Comparison of ENCODE assay signal across 25 cellular contexts in the genomic region with DNA sequence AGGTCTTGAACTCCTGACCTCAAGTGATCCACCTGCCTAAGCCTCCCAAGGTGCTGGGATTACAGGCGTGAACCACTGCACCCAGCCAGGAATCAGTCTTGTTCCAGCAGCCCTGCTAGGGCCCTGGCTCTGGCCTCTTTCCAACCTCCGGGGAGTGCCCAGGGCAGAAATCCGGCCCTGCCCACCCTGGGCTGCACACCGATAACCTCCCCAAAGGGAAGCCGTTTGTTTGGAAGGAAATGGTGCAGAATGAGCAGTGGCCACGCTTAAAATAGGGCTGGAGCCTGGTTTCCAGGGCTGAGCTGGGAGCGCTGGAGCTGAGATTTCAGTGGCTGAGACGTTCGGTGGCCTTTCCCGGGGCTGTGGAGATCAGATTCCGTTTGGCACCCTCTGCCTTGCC. TPM values are rescaled to one million over a fixed set of nuclear protein-coding genes. Genes with fewer than 3 reads are reported as not detected.
DNase-seq lines count a peak whose midpoint lies in the region; ATAC-seq, FAIRE-seq and TF ChIP-seq lines count a peak whose summit lies in the region.
"Had no signal": no experiment of that assay in that cellular context is flagged by ENCODE, and none has a peak within 500 bp of the region (broad histone marks: within the 10 kb centered on the region; RNA-seq: fewer than 3 reads in every experiment).

No MANE protein-coding gene starts in this region.

- no peak overlapping the region for H2AFZ ChIP-seq in HepG2 (ENCODE audit: low read length)

- TF ChIP-seq CTCF in Peyer's patch (IDR thresholded peaks at IDR 0.05) (no peak), HepG2 (CRISPR knock-in tag; IDR thresholded peaks at IDR 0.05) (no peak), upper lobe of right lung (IDR thresholded peaks at IDR 0.05) (no peak)

- no peaks in the 10 kb centered on the region for H4K20me1 ChIP-seq in HepG2 (ENCODE audit: insufficient read depth, low read length)

- no peak for TF ChIP-seq RAD21 in HepG2 (CRISPR knock-in tag; IDR thresholded peaks at IDR 0.05)

- CTCF ChIA-PET in HepG2 (lab: Yijun Ruan, JAX; ENCODE audit: low intra/inter-chr PET ratio, low total read pairs): no interaction called here

- H3K36me3 ChIP-seq in Peyer's patch: no peaks in the 10 kb centered on the region
- H3K36me3 ChIP-seq in HepG2 (replicated peaks in 1 of 2; ENCODE audit: control insufficient read depth in 1 of 2, insufficient read depth in 2 of 2, low read length in 2 of 2): no peaks in the 10 kb centered on the region
- no peaks in the 10 kb centered on the region for H3K36me3 ChIP-seq in upper lobe of right lung
- H3K36me3 ChIP-seq: SJSA1, thoracic aorta had no signal

- TF ChIP-seq POLR2A in Peyer's patch (IDR thresholded peaks at IDR 0.05): no peak
- TF ChIP-seq POLR2A in HepG2 (IDR thresholded peaks at IDR 0.05; ENCODE audit: insufficient read depth in 1 of 2, low read depth in 2 of 2, low read length in 2 of 2): no peak

- BruUV-seq in HepG2 (replicated peaks; lab: Mats Ljungman, UMichigan): no TSS peak

- FAIRE-seq in HepG2 (lab: Jason Lieb, UNC): no peak

- H3K9ac ChIP-seq in HepG2 (ENCODE audit: insufficient read depth, low read depth, low read length): no peak overlapping the region

- 45% methylated on average over 10 of the region's 11 CpGs for WGBS in HepG2 (ENCODE audit: low lambda C conversion rate)

- no peak for TF ChIP-seq EP300 in HepG2 (IDR thresholded peaks at IDR 0.05; ENCODE audit: low read depth in 2 of 2, low read length in 2 of 2)
- TF ChIP-seq EP300 in HepG2 (CRISPR knock-in tag; IDR thresholded peaks at IDR 0.05; ENCODE audit: borderline replicate concordance): no peak

- no peak for ATAC-seq in HepG2
- peak; percentile 19 for ATAC-seq in upper lobe of right lung
- ATAC-seq: naive thymus-derived CD8-positive, alpha-beta T cell had no signal

- H3K27me3 ChIP-seq in Peyer's patch: no peaks in the 10 kb centered on the region
- H3K27me3 ChIP-seq in HepG2 (ENCODE audit: control insufficient read depth in 1 of 2, insufficient read depth in 2 of 2, low read length in 2 of 2): peaks cover 3 to 42% of the 10 kb centered on the region in 2 experiments
- no peaks in the 10 kb centered on the region for H3K27me3 ChIP-seq in upper lobe of right lung
- H3K27me3 ChIP-seq: SJSA1 had no signal

- DNase-seq in Peyer's patch (peak in 2 of 3 donors; percentile 72 to 85), dermis blood vessel endothelial cell (peak; percentile 8), HepG2 (ENCODE audit: low spot score) (no peak), upper lobe of right lung (peak; percentile 83), hepatic stellate cell (ENCODE audit: low spot score) (no peak), NCI-H2171 treated with DMSO at 0.1 percent for 48 hours (lab: John Stamatoyannopoulos, UW) (no peak)
- no peak for DNase-seq in NK-92 treated with Interleukin-12 subunit alpha and Interleukin-12 subunit beta, amount 100 ng/mL, for 24 hours (lab: John Stamatoyannopoulos, UW)
- DNase-seq: activated CD4-positive, alpha-beta T cell treated with anti-CD3 and anti-CD28 coated beads, Interleukin-2, amount 10 ng/mL, durations not matched to agents 24 days and 14 days; activated naive CD4-positive, alpha-beta T cell treated with anti-CD3 and anti-CD28 coated beads for 36 hours; activated T-cell treated with anti-CD3 and anti-CD28 coated beads, Interleukin-2, amount 50 U/mL, for 48 hours; amniotic stem cell; CD4-positive, CD25-positive, alpha-beta regulatory T cell; cortex of kidney; KBM-7; kidney glomerular epithelial cell; MM.1S; naive thymus-derived CD8-positive, alpha-beta T cell; NCI-H1436 treated with DMSO at 0.1 percent for 48 hours; NCI-H510A; retina; stimulated activated CD4-positive, alpha-beta T cell treated with anti-CD3 and anti-CD28 coated beads, Interleukin-4, amount 100 ng/mL, for 1 hour; stimulated activated naive CD4-positive, alpha-beta T cell; T-helper 1 cell had no signal

- no peak overlapping the region for H3K4me3 ChIP-seq in Peyer's patch
- no peak overlapping the region for H3K4me3 ChIP-seq in HepG2 (replicated peaks in 1 of 3; ENCODE audit: insufficient read depth in 1 of 3, low read depth in 2 of 3, low read length in 3 of 3)
- H3K4me3 ChIP-seq in upper lobe of right lung: no peak overlapping the region
- H3K4me3 ChIP-seq: SJSA1, thoracic aorta had no signal

- in situ Hi-C loops in HepG2 (cut with HindIII; ENCODE audit: extremely low pct_ligation_motif_present, low pct_unique_long_range_greater_than_20kb): no loop called here

- intact Hi-C loops in HepG2 (cut with micrococcal nuclease; ENCODE audit: unreplicated experiment) (no loop called here), upper lobe of right lung (cut with DNase I) (no loop called here)

- H3K4me2 ChIP-seq in HepG2 (ENCODE audit: low read depth, low read length): no peak overlapping the region

- H3K9me3 ChIP-seq in Peyer's patch (no peaks in the 10 kb centered on the region), HepG2 (ENCODE audit: low read length) (no peaks in the 10 kb centered on the region), upper lobe of right lung (no peaks in the 10 kb centered on the region)
- H3K9me3 ChIP-seq: SJSA1, thoracic aorta had no signal

- H3K79me2 ChIP-seq in HepG2 (ENCODE audit: insufficient read depth, low read length): no peaks in the 10 kb centered on the region

- H3K4me1 ChIP-seq in Peyer's patch: peaks cover 0 to 26% (median 2%) of the 10 kb centered on the region in 4 donors
- peaks cover 64% of the 10 kb centered on the region for H3K4me1 ChIP-seq in HepG2 (ENCODE audit: insufficient read depth, low read length)
- peaks cover 29% of the 10 kb centered on the region for H3K4me1 ChIP-seq in upper lobe of right lung
- H3K4me1 ChIP-seq: SJSA1 had no signal

- POLR2A ChIA-PET in HepG2 (lab: Yijun Ruan, JAX): no interaction called here

- peak overlapping the region in 3 of 4 donors; percentile 29 to 67 (median 63) for H3K27ac ChIP-seq in Peyer's patch
- no peak overlapping the region for H3K27ac ChIP-seq in HepG2 (ENCODE audit: extremely low read length, insufficient read depth, low read length)
- H3K27ac ChIP-seq in upper lobe of right lung: peak overlapping the region; percentile 13
- H3K27ac ChIP-seq: SJSA1, thoracic aorta had no signal

TF ChIP-seq in HepG2, 621 proteins besides CTCF, POLR2A, EP300 and RAD21 (continues in another document):
- TF ChIP-seq, protein P1, sequence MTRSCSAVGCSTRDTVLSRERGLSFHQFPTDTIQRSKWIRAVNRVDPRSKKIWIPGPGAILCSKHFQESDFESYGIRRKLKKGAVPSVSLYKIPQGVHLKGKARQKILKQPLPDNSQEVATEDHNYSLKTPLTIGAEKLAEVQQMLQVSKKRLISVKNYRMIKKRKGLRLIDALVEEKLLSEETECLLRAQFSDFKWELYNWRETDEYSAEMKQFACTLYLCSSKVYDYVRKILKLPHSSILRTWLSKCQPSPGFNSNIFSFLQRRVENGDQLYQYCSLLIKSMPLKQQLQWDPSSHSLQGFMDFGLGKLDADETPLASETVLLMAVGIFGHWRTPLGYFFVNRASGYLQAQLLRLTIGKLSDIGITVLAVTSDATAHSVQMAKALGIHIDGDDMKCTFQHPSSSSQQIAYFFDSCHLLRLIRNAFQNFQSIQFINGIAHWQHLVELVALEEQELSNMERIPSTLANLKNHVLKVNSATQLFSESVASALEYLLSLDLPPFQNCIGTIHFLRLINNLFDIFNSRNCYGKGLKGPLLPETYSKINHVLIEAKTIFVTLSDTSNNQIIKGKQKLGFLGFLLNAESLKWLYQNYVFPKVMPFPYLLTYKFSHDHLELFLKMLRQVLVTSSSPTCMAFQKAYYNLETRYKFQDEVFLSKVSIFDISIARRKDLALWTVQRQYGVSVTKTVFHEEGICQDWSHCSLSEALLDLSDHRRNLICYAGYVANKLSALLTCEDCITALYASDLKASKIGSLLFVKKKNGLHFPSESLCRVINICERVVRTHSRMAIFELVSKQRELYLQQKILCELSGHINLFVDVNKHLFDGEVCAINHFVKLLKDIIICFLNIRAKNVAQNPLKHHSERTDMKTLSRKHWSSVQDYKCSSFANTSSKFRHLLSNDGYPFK (CRISPR knock-in tag; IDR thresholded peaks at IDR 0.05; ENCODE audit: borderline replicate concordance): peak; percentile 59; the same call in 1 of the 2 replicates
- no peak for TF ChIP-seq HOXD1 (CRISPR knock-in tag; IDR thresholded peaks at IDR 0.05)
- TF ChIP-seq GABPA (IDR thresholded peaks at IDR 0.05; ENCODE audit: low read depth, low read length): no peak
- TF ChIP-seq GABPA (CRISPR knock-in tag; IDR thresholded peaks at IDR 0.05; ENCODE audit: low read depth): no peak
- peak; percentile 24; the same call in 1 of the 2 replicates for TF ChIP-seq NFKB2 (CRISPR knock-in tag; IDR thresholded peaks at IDR 0.05; ENCODE audit: borderline replicate concordance)

RNA-seq across cellular contexts. Expression of a gene that starts 17.8 kb away (rescaled TPM):
- 10 to 100 TPM; 20.8 to 31.4 (median 27.5) TPM for total RNA-seq in Peyer's patch
- 43.7 and 67.6 TPM in 2 replicates for total RNA-seq in dermis blood vessel endothelial cell
- 13.4 and 24.6 TPM in 2 replicates for total RNA-seq in HepG2 (2016; rRNA removed; fragmentation: Illumina TruSeq; extraction: Trizol)
- 9.2 and 9.9 TPM in 2 replicates for total RNA-seq in HepG2 (2016; cell fraction: cytosol; rRNA removed; fragmentation: Illumina TruSeq; extraction: Trizol; ENCODE audit: low read depth)
- total RNA-seq in HepG2 (2016; cell fraction: insoluble cytoplasmic fraction; rRNA removed; fragmentation: Illumina TruSeq; extraction: Trizol): 11.7 and 21.4 TPM in 2 replicates
- total RNA-seq in HepG2 (2016; cell fraction: membrane; rRNA removed; fragmentation: Illumina TruSeq; extraction: Trizol): 11.9 and 13.5 TPM in 2 replicates
- 17.1 and 22.3 TPM in 2 replicates for total RNA-seq in HepG2 (2016; cell fraction: nucleus; rRNA removed; fragmentation: Illumina TruSeq; extraction: Trizol)
- 84.4 and 91.2 TPM in 2 replicates for polyA plus RNA-seq in HepG2 (2011; rRNA removed)
- polyA plus RNA-seq in HepG2 (2011; cell fraction: cytosol; rRNA removed): 59.1 and 63.8 TPM in 2 replicates
- polyA plus RNA-seq in HepG2 (2011; cell fraction: nucleus; rRNA removed): 25.3 and 26.7 TPM in 2 replicates
- 79.6 and 88.1 TPM in 2 replicates for polyA plus RNA-seq in HepG2 (2012)
- polyA plus RNA-seq in HepG2 (2016; cell fraction: cytosol; fragmentation: Illumina TruSeq; extraction: Trizol; ENCODE audit: low read depth): 25.1 and 29.9 TPM in 2 replicates
- polyA plus RNA-seq in HepG2 (2016; cell fraction: insoluble cytoplasmic fraction; fragmentation: Illumina TruSeq; extraction: Trizol; ENCODE audit: low read depth): 19.9 and 21.5 TPM in 2 replicates
- polyA plus RNA-seq in HepG2 (2016; cell fraction: membrane; fragmentation: Illumina TruSeq; extraction: Trizol; ENCODE audit: low read depth): 20.0 and 21.7 TPM in 2 replicates
- 44.6 and 45.3 TPM in 2 replicates for polyA plus RNA-seq in HepG2 (2016; cell fraction: nucleus; fragmentation: Illumina TruSeq; extraction: Trizol; ENCODE audit: insufficient read depth, low read depth)
- 185 and 354 TPM in 2 replicates for polyA minus RNA-seq in HepG2 (2011; rRNA and poly(A)+ RNA removed; ENCODE audit: low replicate concordance)
- polyA minus RNA-seq in HepG2 (2011; cell fraction: cytosol; rRNA and poly(A)+ RNA removed): 33.1 and 45.3 TPM in 2 replicates
- 34.7 and 36.2 TPM in 2 replicates for polyA minus RNA-seq in HepG2 (2011; cell fraction: nucleus; rRNA and poly(A)+ RNA removed)
- 726 TPM for total RNA-seq in upper lobe of right lung
- total RNA-seq: activated CD4-positive, alpha-beta T cell treated with anti-CD3 and anti-CD28 coated beads, Interleukin-2, amount 10 ng/mL, durations not matched to agents 24 days and 14 days; activated naive CD4-positive, alpha-beta T cell treated with anti-CD3 and anti-CD28 coated beads for 36 hours; CD4-positive, CD25-positive, alpha-beta regulatory T cell; naive thymus-derived CD8-positive, alpha-beta T cell had no signal
- polyA plus RNA-seq: CD4-positive, CD25-positive, alpha-beta regulatory T cell; naive thymus-derived CD8-positive, alpha-beta T cell had no signal

Comparison
In these comparisons a context has a peak if more than half of its experiments do, and no peak if none do; other contexts are left out.
1. DNase-seq: peak in Peyer's patch (2 of 3), dermis blood vessel endothelial cell (single experiment) and upper lobe of right lung (single experiment); none in HepG2 (single experiment), hepatic stellate cell (single experiment), NK-92 treated with Interleukin-12 subunit alpha and Interleukin-12 subunit beta, amount 100 ng/mL, for 24 hours (single experiment) and NCI-H2171 treated with DMSO at 0.1 percent for 48 hours (single experiment).
2. RNA of a gene that starts 17.8 kb away (total RNA-seq): 726 TPM in upper lobe of right lung (single experiment); 43.7 to 67.6 TPM in dermis blood vessel endothelial cell, 20.8 to 31.4 TPM in Peyer's patch and 9.2 to 24.6 TPM in HepG2; every median in the first group is over 10 times any median in the second.